ENCODE assay signal across 8 cellular contexts in genomic region chr2:96265349-96265839, GRCh38. TPM values are rescaled to one million over a fixed set of nuclear protein-coding genes. Genes with fewer than 3 reads are reported as not detected.
DNase-seq lines count a peak whose midpoint lies in the region; ATAC-seq and TF ChIP-seq lines count a peak whose summit lies in the region.

No MANE protein-coding gene starts in this region.

- ATAC-seq in CD8-positive, alpha-beta T cell: peak; percentile 13
- ATAC-seq in GM21447 (IDR thresholded peaks at IDR 0.05; ENCODE audit: unreplicated experiment): peak; percentile 17
- ATAC-seq in activated T-cell treated with anti-CD3 and anti-CD28 coated beads, Interleukin-2, amount 50 U/mL, for 72 hours (replicated peaks in 1 of 2): peak; percentile 11 to 14

- H3K36me3 ChIP-seq in CD8-positive, alpha-beta T cell (ENCODE audit: insufficient read depth, low read length): peaks cover 6% of the 10 kb centered on the region
- no peaks in the 10 kb centered on the region for H3K36me3 ChIP-seq in neural progenitor cell

- peaks cover 35% of the 10 kb centered on the region for H4K20me1 ChIP-seq in neural progenitor cell (ENCODE audit: low read depth)

- H3K27ac ChIP-seq in CD8-positive, alpha-beta T cell (ENCODE audit: low read depth, low read length): peak overlapping the region; percentile 93
- no peak overlapping the region for H3K27ac ChIP-seq in neural progenitor cell

- peak overlapping the region; percentile 94 for H3K4me2 ChIP-seq in neural progenitor cell

- peak overlapping the region; percentile 71 for H3K9ac ChIP-seq in neural progenitor cell

- no peaks in the 10 kb centered on the region for H3K27me3 ChIP-seq in CD8-positive, alpha-beta T cell (ENCODE audit: insufficient read depth, low read length)
- H3K27me3 ChIP-seq in neural progenitor cell: no peaks in the 10 kb centered on the region

- H3K36me3 Mint-ChIP-seq in CD8-positive, alpha-beta T cell: peaks cover 64% of the 10 kb centered on the region
- peaks cover 9 to 25% of the 10 kb centered on the region in 2 donors for H3K36me3 Mint-ChIP-seq in activated T-cell treated with anti-CD3 and anti-CD28 coated beads, Interleukin-2, amount 50 U/mL, for 72 hours (ENCODE audit: insufficient read depth in 2 of 2)
- H3K36me3 Mint-ChIP-seq in neural progenitor cell: peaks cover 12% of the 10 kb centered on the region

- H3K9me3 ChIP-seq in CD8-positive, alpha-beta T cell (ENCODE audit: low read length): no peaks in the 10 kb centered on the region
- H3K9me3 ChIP-seq in neural progenitor cell (ENCODE audit: low read depth): no peaks in the 10 kb centered on the region

- no peaks in the 10 kb centered on the region for H3K9me3 Mint-ChIP-seq in CD8-positive, alpha-beta T cell
- no peaks in the 10 kb centered on the region for H3K9me3 Mint-ChIP-seq in activated T-cell treated with anti-CD3 and anti-CD28 coated beads, Interleukin-2, amount 50 U/mL, for 72 hours
- no peaks in the 10 kb centered on the region for H3K9me3 Mint-ChIP-seq in neural progenitor cell

- H3K4me3 Mint-ChIP-seq in CD8-positive, alpha-beta T cell: peak overlapping the region; percentile 88
- peak overlapping the region; percentile 94 to 99 for H3K4me3 Mint-ChIP-seq in activated T-cell treated with anti-CD3 and anti-CD28 coated beads, Interleukin-2, amount 50 U/mL, for 72 hours
- H3K4me3 Mint-ChIP-seq in neural progenitor cell: peak overlapping the region; percentile 99

- peaks cover 40% of the 10 kb centered on the region for H3K79me2 ChIP-seq in neural progenitor cell (ENCODE audit: low read depth)

- peaks cover 45% of the 10 kb centered on the region for H3K4me1 ChIP-seq in CD8-positive, alpha-beta T cell (ENCODE audit: insufficient read depth, low read length)
- peaks cover 6% of the 10 kb centered on the region for H3K4me1 ChIP-seq in neural progenitor cell

- H3F3A ChIP-seq in neural progenitor cell (ENCODE audit: low read depth): peaks cover 18% of the 10 kb centered on the region

- H3K4me3 ChIP-seq in CD8-positive, alpha-beta T cell (ENCODE audit: low read depth, low read length): peak overlapping the region; percentile 88
- peak overlapping the region; percentile 99 for H3K4me3 ChIP-seq in Jurkat, Clone E6-1 (ENCODE audit: low read length)
- peak overlapping the region; percentile 79 for H3K4me3 ChIP-seq in neural progenitor cell

- H3K27ac Mint-ChIP-seq in CD8-positive, alpha-beta T cell: peak overlapping the region; percentile 85
- no peak overlapping the region for H3K27ac Mint-ChIP-seq in activated T-cell treated with anti-CD3 and anti-CD28 coated beads, Interleukin-2, amount 50 U/mL, for 72 hours
- H3K27ac Mint-ChIP-seq in neural progenitor cell: no peak overlapping the region

- peaks cover 51% of the 10 kb centered on the region for H3K4me1 Mint-ChIP-seq in CD8-positive, alpha-beta T cell (ENCODE audit: low read depth)
- H3K4me1 Mint-ChIP-seq in activated T-cell treated with anti-CD3 and anti-CD28 coated beads, Interleukin-2, amount 50 U/mL, for 72 hours (ENCODE audit: low read depth): peaks cover 69% of the 10 kb centered on the region
- peaks cover 23% of the 10 kb centered on the region for H3K4me1 Mint-ChIP-seq in neural progenitor cell

- peak in 3 of 7 experiments; percentile 12 to 54 (median 40) for DNase-seq in CD8-positive, alpha-beta T cell
- DNase-seq in Jurkat, Clone E6-1 (ENCODE audit: low read depth, low spot score): no peak
- peak in 1 of 2 donors; percentile 52 for DNase-seq in activated T-cell treated with anti-CD3 and anti-CD28 coated beads, Interleukin-2, amount 50 U/mL, for 72 hours
- DNase-seq in fibroblast of peridontal ligament (ENCODE audit: extremely low read depth): peak; percentile 10
- peak; percentile 77 for DNase-seq in neural progenitor cell (ENCODE audit: low spot score)
- no peak for DNase-seq in NCI-H2029 treated with DMSO at 0.1 percent for 48 hours (lab: John Stamatoyannopoulos, UW)
- no peak for DNase-seq in NCI-H2107 (lab: John Stamatoyannopoulos, UW)

- CTCF ChIA-PET in CD8-positive, alpha-beta T cell (lab: Charles Lee): interaction anchor here (1.3 to 3.0 kb wide), 4 partner anchors 11 to 272 kb away, joined by 3 to 9 read pairs (median 4); no protein-coding TSS in a partner anchor

- no peak for TF ChIP-seq CTCF in CD8-positive, alpha-beta T cell (IDR thresholded peaks at IDR 0.05)
- TF ChIP-seq CTCF in neural progenitor cell (IDR thresholded peaks at IDR 0.05): no peak

- POLR2A ChIA-PET in CD8-positive, alpha-beta T cell (lab: Charles Lee): interaction anchor here (1.2 to 3.0 kb wide), 5 partner anchors 11 to 273 kb away, joined by 3 to 13 read pairs (median 7); partner anchors contain the start of genes SNRNP200 and STARD7

- peak overlapping the region; percentile 62 for H2AFZ ChIP-seq in neural progenitor cell (replicated peaks)

- intact Hi-C loops in CD8-positive, alpha-beta T cell (cut with DNase I, micrococcal nuclease): loop anchor here (1.0 to 10.0 kb wide), 7 partner anchors 149 to 549 kb away; partner anchors contain the start of genes ANKRD36C (in 2 of the 2), ADRA2B (in 1 of the 2), CNNM3 (in 1 of the 2) and CNNM4 (in 1 of the 2)

- no peaks in the 10 kb centered on the region for H3K27me3 Mint-ChIP-seq in CD8-positive, alpha-beta T cell (ENCODE audit: low read depth)
- no peaks in the 10 kb centered on the region for H3K27me3 Mint-ChIP-seq in activated T-cell treated with anti-CD3 and anti-CD28 coated beads, Interleukin-2, amount 50 U/mL, for 72 hours (ENCODE audit: low read depth)
- peaks cover 4% of the 10 kb centered on the region for H3K27me3 Mint-ChIP-seq in neural progenitor cell (ENCODE audit: insufficient read depth, low read depth)

RNA-seq across cellular contexts. Expression of gene TMEM127, which starts 0.4 kb away (rescaled TPM):
- 10 to 100 TPM; 44.7 to 49.6 TPM for total RNA-seq in CD8-positive, alpha-beta T cell
- polyA plus RNA-seq in Jurkat, Clone E6-1 (2012; ENCODE audit: insufficient read depth, insufficient read length): 12.6 TPM
- 10 to 100 TPM; 23.2 to 29.3 TPM for total RNA-seq in activated T-cell treated with anti-CD3 and anti-CD28 coated beads, Interleukin-2, amount 50 U/mL, for 72 hours
- 9.1 and 16.1 TPM in 2 replicates for total RNA-seq in neural progenitor cell (ENCODE audit: low replicate concordance)

RNA-seq across cellular contexts. Expression of gene CIAO1, which starts 0.6 kb away (rescaled TPM):
- 10 to 100 TPM; 51.9 to 58.0 TPM for total RNA-seq in CD8-positive, alpha-beta T cell
- 78.8 TPM for polyA plus RNA-seq in Jurkat, Clone E6-1 (2012; ENCODE audit: insufficient read depth, insufficient read length)
- 10 to 100 TPM; 70.8 to 72.6 TPM for total RNA-seq in activated T-cell treated with anti-CD3 and anti-CD28 coated beads, Interleukin-2, amount 50 U/mL, for 72 hours
- 55.9 and 106 TPM in 2 replicates for total RNA-seq in neural progenitor cell (ENCODE audit: low replicate concordance)

RNA-seq across cellular contexts. Expression of gene SNRNP200, which starts 40.0 kb away (rescaled TPM):
- 100 to 1,000 TPM; 318 to 348 TPM for total RNA-seq in CD8-positive, alpha-beta T cell
- polyA plus RNA-seq in Jurkat, Clone E6-1 (2012; ENCODE audit: insufficient read depth, insufficient read length): 189 TPM
- total RNA-seq in activated T-cell treated with anti-CD3 and anti-CD28 coated beads, Interleukin-2, amount 50 U/mL, for 72 hours: 100 to 1,000 TPM; 188 to 228 TPM
- 94.3 and 128 TPM in 2 replicates for total RNA-seq in neural progenitor cell (ENCODE audit: low replicate concordance)

RNA-seq across cellular contexts. Expression of gene STARD7, which starts 56.8 kb away (rescaled TPM):
- total RNA-seq in CD8-positive, alpha-beta T cell: 10 to 100 TPM; 75.3 to 85.1 TPM
- 82.0 TPM for polyA plus RNA-seq in Jurkat, Clone E6-1 (2012; ENCODE audit: insufficient read depth, insufficient read length)
- 100 to 1,000 TPM; 202 to 225 TPM for total RNA-seq in activated T-cell treated with anti-CD3 and anti-CD28 coated beads, Interleukin-2, amount 50 U/mL, for 72 hours
- total RNA-seq in neural progenitor cell (ENCODE audit: low replicate concordance): 162 and 179 TPM in 2 replicates

RNA-seq across cellular contexts. Expression of gene ITPRIPL1, which starts 59.7 kb away (rescaled TPM):
- total RNA-seq in CD8-positive, alpha-beta T cell: 1 to 10 TPM; 5.6 to 6.6 TPM
- 24.6 TPM for polyA plus RNA-seq in Jurkat, Clone E6-1 (2012; ENCODE audit: insufficient read depth, insufficient read length)
- total RNA-seq in activated T-cell treated with anti-CD3 and anti-CD28 coated beads, Interleukin-2, amount 50 U/mL, for 72 hours: 10 to 100 TPM; 28.0 to 31.4 TPM
- total RNA-seq in neural progenitor cell (ENCODE audit: low replicate concordance): 4.3 and 4.9 TPM in 2 replicates

Comparison
In these comparisons a context has a peak if more than half of its experiments do, and no peak if none do; other contexts are left out.
1. DNase-seq: peak in fibroblast of peridontal ligament (single experiment) and neural progenitor cell (single experiment); none in Jurkat, Clone E6-1 (single experiment), NCI-H2029 treated with DMSO at 0.1 percent for 48 hours (single experiment) and NCI-H2107 (single experiment).
2. Peak in every context shown above with its lines, with median percentiles within 50 percentile points of each other: ATAC-seq, H3K4me3 ChIP-seq and H3K4me3 Mint-ChIP-seq.